14 cellular contexts compared by ENCODE assay signal in the genomic region with DNA sequence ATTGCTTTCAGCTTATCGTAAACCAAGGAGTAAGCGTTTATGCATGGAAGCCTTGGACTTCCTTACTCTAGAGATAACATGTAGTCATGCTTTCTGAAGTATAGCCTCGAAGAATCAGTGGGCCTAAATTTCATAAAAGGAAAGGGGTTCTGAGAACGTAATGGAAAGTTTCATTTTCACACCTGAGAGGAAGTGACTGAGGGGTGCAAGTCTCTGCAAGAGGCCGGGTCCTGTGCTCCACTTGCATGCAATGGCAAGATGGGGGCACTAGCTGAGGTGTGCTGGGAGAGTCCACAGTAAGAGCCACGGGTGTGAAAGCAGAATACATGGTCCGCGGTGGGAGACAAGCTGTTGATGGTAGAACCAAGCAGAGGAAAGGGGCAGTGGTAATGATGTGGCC. TPM values are rescaled to one million over a fixed set of nuclear protein-coding genes. Genes with fewer than 3 reads are reported as not detected.
DNase-seq lines count a peak whose midpoint lies in the region; ATAC-seq, FAIRE-seq and TF ChIP-seq lines count a peak whose summit lies in the region.
"Had no signal": no experiment of that assay in that cellular context is flagged by ENCODE, and none has a peak within 500 bp of the region (broad histone marks: within the 10 kb centered on the region; RNA-seq: fewer than 3 reads in every experiment).

No MANE protein-coding gene starts in this region.

- BruUV-seq in GM12878 (replicated peaks; lab: Mats Ljungman, UMichigan): no TSS peak

- CTCF ChIA-PET in GM12878 (lab: Yijun Ruan, JAX): no interaction called here

- H3K9me3 ChIP-seq in GM12878 (replicated peaks; ENCODE audit: control insufficient read depth, insufficient read depth, low read length): no peaks in the 10 kb centered on the region
- H3K9me3 ChIP-seq: A549, HAP-1 had no signal

- H4K20me1 ChIP-seq in GM12878 (ENCODE audit: control insufficient read depth, insufficient read depth): no peaks in the 10 kb centered on the region

- RAD21 ChIA-PET in GM12878 (lab: Charles Lee; ENCODE audit: unreplicated experiment): no interaction called here

- H3K4me3 ChIP-seq in GM12865 (ENCODE audit: low read depth, low read length): no peak overlapping the region
- no peak overlapping the region for H3K4me3 ChIP-seq in GM12878
- H3K4me3 ChIP-seq in coronary artery: no peak overlapping the region
- H3K4me3 ChIP-seq: A549, HAP-1 had no signal

- H3K36me3 ChIP-seq in GM12878 (ENCODE audit: control insufficient read depth in 2 of 2, insufficient read depth in 2 of 2, low read length in 1 of 2): no peaks in the 10 kb centered on the region
- H3K36me3 ChIP-seq: HAP-1 had no signal

- FAIRE-seq in GM12878 (lab: Jason Lieb, UNC): peak; percentile 27
- FAIRE-seq: A549, H1 had no signal

- in situ Hi-C loops in GM12878 (cut with MboI): no loop called here

- intact Hi-C loops in GM12878 (cut with micrococcal nuclease; ENCODE audit: unreplicated experiment): no loop called here

- SMC1A ChIA-PET in GM12878 (lab: Charles Lee; ENCODE audit: uncharacterized antibody, unreplicated experiment): no interaction called here

- DNase-seq in GM12865 (ENCODE audit: low read depth) (peak; percentile 18), GM12878 (ENCODE audit: low read depth, low spot score) (no peak), coronary artery (ENCODE audit: low spot score) (no peak)
- DNase-seq: CD4-positive, CD25-positive, alpha-beta regulatory T cell; DMS53; GF-D8 had no signal

- H3K27ac ChIP-seq in GM12878 (ENCODE audit: control insufficient read depth, insufficient read depth) (no peak overlapping the region), coronary artery (no peak overlapping the region)
- H3K27ac ChIP-seq: A549 had no signal

- H3K4me2 ChIP-seq in GM12878 (ENCODE audit: control insufficient read depth, insufficient read depth): no peak overlapping the region
- H3K4me2 ChIP-seq: A549 had no signal

- ATAC-seq in GM18511 (IDR thresholded peaks at IDR 0.05; ENCODE audit: unreplicated experiment): peak; percentile 49
- ATAC-seq in GM21619 (IDR thresholded peaks at IDR 0.05; ENCODE audit: unreplicated experiment): peak; percentile 54
- ATAC-seq in GM12878: peak; percentile 73
- ATAC-seq in HG02763 (IDR thresholded peaks at IDR 0.05; ENCODE audit: unreplicated experiment): no peak
- ATAC-seq in GM18498 (IDR thresholded peaks at IDR 0.05; ENCODE audit: unreplicated experiment): no peak
- no peak for ATAC-seq in GM21367 (IDR thresholded peaks at IDR 0.05; ENCODE audit: unreplicated experiment)
- ATAC-seq: A549 had no signal

- no peaks in the 10 kb centered on the region for H3K27me3 ChIP-seq in GM12878 (replicated peaks in 1 of 2; ENCODE audit: control insufficient read depth in 2 of 2, insufficient read depth in 2 of 2, low read length in 1 of 2)

- TF ChIP-seq EP300 in GM12878 (IDR thresholded peaks at IDR 0.05; ENCODE audit: borderline replicate concordance in 1 of 2, control insufficient read depth in 1 of 2, low read depth in 2 of 2, low read length in 2 of 2): no peak

- TF ChIP-seq CTCF in GM12865 (IDR thresholded peaks at IDR 0.05; ENCODE audit: insufficient read depth, low read depth, low read length, missing control alignments): no peak
- TF ChIP-seq CTCF in GM12878 (IDR thresholded peaks at IDR 0.05 in 2 of 3, conservative IDR thresholded peaks at IDR 0.05 in 1 of 3; ENCODE audit: control insufficient read depth in 2 of 3, extremely low read depth in 1 of 3, insufficient read depth in 1 of 3, low read depth in 3 of 3, low read length in 3 of 3): no peak
- no peak for TF ChIP-seq CTCF in coronary artery (IDR thresholded peaks at IDR 0.05)

- H3K9ac ChIP-seq in GM12878 (ENCODE audit: control insufficient read depth, insufficient read depth, low read length): no peak overlapping the region

- WGBS in GM12878 (ENCODE audit: insufficient coverage, insufficient replicate concordance, low lambda C conversion rate, missing lambda C conversion rate): 68% methylated on average over 8 of the region's 8 CpGs

- peaks cover 9% of the 10 kb centered on the region for H3K4me1 ChIP-seq in GM12878 (ENCODE audit: control insufficient read depth, insufficient read depth, low read length)
- H3K4me1 ChIP-seq: A549, HAP-1 had no signal

- H3K79me2 ChIP-seq in GM12878 (ENCODE audit: control insufficient read depth, insufficient read depth, low read length): no peaks in the 10 kb centered on the region

- TF ChIP-seq RAD21 in GM12878 (IDR thresholded peaks at IDR 0.05; ENCODE audit: insufficient read depth, low read depth, low read length): no peak

- TF ChIP-seq POLR2A in GM12878 (IDR thresholded peaks at IDR 0.05; ENCODE audit: low read depth, low read length): no peak

- H2AFZ ChIP-seq in GM12878 (ENCODE audit: control insufficient read depth, low read depth, low read length): no peak overlapping the region

- POLR2A ChIA-PET in GM12878 (lab: Charles Lee): no interaction called here

TF ChIP-seq in GM12878, 131 proteins besides CTCF, POLR2A, EP300 and RAD21:
- TF ChIP-seq CHD2 (IDR thresholded peaks at IDR 0.05; ENCODE audit: borderline replicate concordance, low read depth, low read length) (no peak), ZNF592 (IDR thresholded peaks at IDR 0.05) (no peak), FOXM1 (IDR thresholded peaks at IDR 0.05; ENCODE audit: low read depth, low read length) (no peak), SPI1 (IDR thresholded peaks at IDR 0.05; ENCODE audit: borderline replicate concordance, insufficient read depth, low read depth, low read length) (peak; percentile 31; the same call in 1 of the 2 replicates), ZNF207 (IDR thresholded peaks at IDR 0.05; ENCODE audit: borderline replicate concordance) (no peak), SREBF2 (IDR thresholded peaks at IDR 0.05; ENCODE audit: low read length) (no peak)

RNA-seq across cellular contexts. Expression of gene C1D, which starts 36.5 kb away (rescaled TPM):
- total RNA-seq in GM12878 (2013; cell fraction: nucleolus; rRNA removed): 16.7 and 20.4 TPM in 2 replicates
- 26.1 and 38.4 TPM in 2 replicates for total RNA-seq in GM12878 (2014; rRNA removed)
- total RNA-seq in GM12878 (2014; rRNA removed; fragmentation: Illumina TruSeq; extraction: Trizol): 41.1 and 43.1 TPM in 2 replicates
- 18.9 and 20.2 TPM in 2 replicates for total RNA-seq in GM12878 (2021)
- polyA plus RNA-seq in GM12878 (2011; ENCODE audit: low read depth): 26.3 TPM
- polyA plus RNA-seq in GM12878 (2011; rRNA removed): 60.4 and 115 TPM in 2 replicates
- polyA plus RNA-seq in GM12878 (2011; cell fraction: cytosol; rRNA removed): 14.4 and 14.7 TPM in 2 replicates
- 15.6 and 20.6 TPM in 2 replicates for polyA plus RNA-seq in GM12878 (2011; cell fraction: nucleus; rRNA removed)
- polyA plus RNA-seq in GM12878 (2012): 29.9 and 31.0 TPM in 2 replicates
- polyA plus RNA-seq in GM12878 (2014; fragmentation: Illumina TruSeq; extraction: Trizol): 57.8 and 66.9 TPM in 2 replicates
- 100 to 1,000 TPM; 150 to 152 TPM for polyA plus RNA-seq in GM12878 (2014; fragmentation: Nextera tagmentation; extraction: Ambion mirVana)
- polyA plus RNA-seq in GM12878 (2014; rRNA removed): 27.3 and 43.5 TPM in 2 replicates
- 100 to 1,000 TPM in 1 of 2 experiments, 10 to 100 TPM in 1; 94.2 to 107 TPM for polyA plus RNA-seq in GM12878 (2016; fragmentation: Nextera tagmentation; extraction: Ambion mirVana)
- polyA minus RNA-seq in GM12878 (2011; rRNA and poly(A)+ RNA removed): 5.7 and 6.4 TPM in 2 replicates
- polyA minus RNA-seq in GM12878 (2011; cell fraction: cytosol; rRNA and poly(A)+ RNA removed): 4.4 and 4.6 TPM in 2 replicates
- 2.7 and 4.5 TPM in 2 replicates for polyA minus RNA-seq in GM12878 (2011; cell fraction: nucleus; rRNA and poly(A)+ RNA removed)

RNA-seq across cellular contexts. Expression of gene PNO1, which starts 58.4 kb away (rescaled TPM):
- total RNA-seq in GM12878 (2013; cell fraction: nucleolus; rRNA removed): 6.5 and 7.3 TPM in 2 replicates
- total RNA-seq in GM12878 (2014; rRNA removed): 30.3 and 30.8 TPM in 2 replicates
- 29.1 and 30.2 TPM in 2 replicates for total RNA-seq in GM12878 (2014; rRNA removed; fragmentation: Illumina TruSeq; extraction: Trizol)
- total RNA-seq in GM12878 (2021): 21.8 and 23.7 TPM in 2 replicates
- polyA plus RNA-seq in GM12878 (2011; ENCODE audit: low read depth): 15.7 TPM
- 18.8 and 21.9 TPM in 2 replicates for polyA plus RNA-seq in GM12878 (2011; rRNA removed)
- 12.3 and 15.0 TPM in 2 replicates for polyA plus RNA-seq in GM12878 (2011; cell fraction: cytosol; rRNA removed)
- 4.2 and 10.1 TPM in 2 replicates for polyA plus RNA-seq in GM12878 (2011; cell fraction: nucleus; rRNA removed)
- polyA plus RNA-seq in GM12878 (2012): 12.3 and 16.4 TPM in 2 replicates
- 33.4 and 34.2 TPM in 2 replicates for polyA plus RNA-seq in GM12878 (2014; fragmentation: Illumina TruSeq; extraction: Trizol)
- 10 to 100 TPM in 1 of 2 experiments, 1 to 10 TPM in 1; 9.7 to 18.5 TPM for polyA plus RNA-seq in GM12878 (2014; fragmentation: Nextera tagmentation; extraction: Ambion mirVana)
- 31.2 and 34.4 TPM in 2 replicates for polyA plus RNA-seq in GM12878 (2014; rRNA removed)
- polyA plus RNA-seq in GM12878 (2016; fragmentation: Nextera tagmentation; extraction: Ambion mirVana): 10 to 100 TPM; 57.2 to 60.2 TPM
- polyA minus RNA-seq in GM12878 (2011; rRNA and poly(A)+ RNA removed): 3.8 and 4.2 TPM in 2 replicates
- 3.1 and 4.8 TPM in 2 replicates for polyA minus RNA-seq in GM12878 (2011; cell fraction: cytosol; rRNA and poly(A)+ RNA removed)
- polyA minus RNA-seq in GM12878 (2011; cell fraction: nucleus; rRNA and poly(A)+ RNA removed): 2.5 and 3.8 TPM in 2 replicates

Comparison
In these comparisons a context has a peak if more than half of its experiments do, and no peak if none do; other contexts are left out.
1. ATAC-seq: peak in GM18511 (single experiment), GM21619 (single experiment) and GM12878 (single experiment); none in HG02763 (single experiment), GM18498 (single experiment) and GM21367 (single experiment).